Comparison of ENCODE assay signal across 8 cellular contexts in the genomic region with DNA sequence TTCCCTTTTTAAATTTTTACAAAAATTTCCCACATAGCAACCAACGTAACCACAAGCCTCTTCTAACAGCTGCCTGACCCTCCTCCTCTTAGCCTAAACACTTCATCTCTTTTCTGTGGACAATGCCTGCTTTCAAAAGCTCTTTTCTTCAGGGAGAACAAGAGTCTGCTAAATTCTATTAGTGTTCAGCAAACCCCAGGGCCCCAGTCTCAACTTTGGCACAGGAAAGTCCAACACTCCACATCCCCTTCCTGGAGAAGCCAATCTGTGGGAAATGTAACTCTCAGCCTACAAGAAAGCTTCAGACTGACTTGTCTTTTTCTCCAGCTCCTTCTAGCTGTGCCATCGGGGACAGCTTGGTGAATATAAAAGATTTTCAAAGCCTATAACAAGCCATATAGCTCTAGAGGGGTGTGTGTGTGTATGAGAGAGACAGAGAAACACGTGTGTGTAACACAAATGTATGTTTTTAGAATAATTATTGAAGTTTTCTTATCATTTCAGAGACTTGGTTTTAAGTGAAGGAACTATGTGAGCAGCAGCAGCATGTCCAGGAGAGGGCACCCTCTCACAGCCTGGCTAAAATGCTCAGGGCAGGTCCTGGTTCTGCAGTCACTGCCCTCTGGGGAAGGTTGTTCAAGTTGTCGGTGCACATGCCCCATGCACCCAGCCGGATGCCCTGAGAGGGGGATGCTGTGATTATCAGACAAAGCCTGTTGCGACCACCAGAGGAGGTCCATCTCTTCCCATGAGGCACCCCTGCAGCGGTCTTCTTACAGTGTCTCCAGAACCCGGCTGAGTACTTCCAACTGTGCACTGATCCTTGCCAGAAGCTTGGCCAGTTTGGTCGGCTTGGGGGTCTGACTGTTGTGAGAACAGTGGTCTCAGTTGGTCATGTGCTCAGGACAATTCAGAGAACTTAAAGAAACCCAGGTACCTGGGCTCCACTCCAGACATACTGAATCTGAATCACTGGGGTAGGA. TPM values are rescaled to one million over a fixed set of nuclear protein-coding genes. Genes with fewer than 3 reads are reported as not detected.
DNase-seq lines count a peak whose midpoint lies in the region; ATAC-seq and TF ChIP-seq lines count a peak whose summit lies in the region.

No MANE protein-coding gene starts in this region.

- peak; percentile 87 for TF ChIP-seq CTCF in chondrocyte (IDR thresholded peaks at IDR 0.05)

- no peaks in the 10 kb centered on the region for H3K36me3 ChIP-seq in CD4-positive, alpha-beta memory T cell (ENCODE audit: insufficient read depth, low read length)

- H3K27ac Mint-ChIP-seq in CD4-positive, alpha-beta memory T cell: no peak overlapping the region
- no peak overlapping the region for H3K27ac Mint-ChIP-seq in T-helper 2 cell treated with Interferon-gamma antibody and Interleukin-4, amounts not matched to agents 5 μg/mL and 100 μg/mL, for 36 hours
- no peak overlapping the region for H3K27ac Mint-ChIP-seq in chondrocyte (ENCODE audit: unreplicated experiment)
- no peak overlapping the region for H3K27ac Mint-ChIP-seq in stimulated activated effector memory CD8-positive, alpha-beta T cell treated with anti-CD3 and anti-CD28 coated beads, Interleukin-12 subunit alpha, Interleukin-12 subunit beta, amount 100 ng/mL, for 72 hours

- no peaks in the 10 kb centered on the region for H3K4me1 ChIP-seq in CD4-positive, alpha-beta memory T cell (ENCODE audit: insufficient read depth, low read length)

- H3K4me1 Mint-ChIP-seq in CD4-positive, alpha-beta memory T cell: peaks cover 0 to 4% (median 1%) of the 10 kb centered on the region in 4 donors
- peaks cover 2% of the 10 kb centered on the region for H3K4me1 Mint-ChIP-seq in T-helper 2 cell treated with Interferon-gamma antibody and Interleukin-4, amounts not matched to agents 5 μg/mL and 100 μg/mL, for 36 hours (ENCODE audit: low read depth)
- peaks cover 2% of the 10 kb centered on the region for H3K4me1 Mint-ChIP-seq in chondrocyte (ENCODE audit: low read depth)
- no peaks in the 10 kb centered on the region for H3K4me1 Mint-ChIP-seq in stimulated activated effector memory CD8-positive, alpha-beta T cell treated with anti-CD3 and anti-CD28 coated beads, Interleukin-12 subunit alpha, Interleukin-12 subunit beta, amount 100 ng/mL, for 72 hours

- peak; percentile 89 for TF ChIP-seq RAD21 in Ishikawa (IDR thresholded peaks at IDR 0.05; ENCODE audit: low read depth)

- H3K27ac ChIP-seq in CD4-positive, alpha-beta memory T cell (ENCODE audit: low read depth, low read length): no peak overlapping the region

- DNase-seq in CD4-positive, alpha-beta memory T cell: peak in 4 of 5 donors; percentile 38 to 47 (median 42)
- peak; percentile 30 for DNase-seq in T-helper 2 cell treated with Interferon-gamma antibody and Interleukin-4, amounts not matched to agents 5 μg/mL and 100 μg/mL, for 36 hours (ENCODE audit: low spot score)
- no peak for DNase-seq in chondrocyte (ENCODE audit: low spot score)
- peak; percentile 77 for DNase-seq in left kidney (ENCODE audit: low read depth, low spot score)
- peak in 1 of 2 donors; percentile 60 for DNase-seq in stimulated activated effector memory CD8-positive, alpha-beta T cell treated with anti-CD3 and anti-CD28 coated beads, Interleukin-12 subunit alpha, Interleukin-12 subunit beta, amount 100 ng/mL, for 72 hours (ENCODE audit: low spot score in 2 of 2)

- no peaks in the 10 kb centered on the region for H3K9me3 Mint-ChIP-seq in CD4-positive, alpha-beta memory T cell
- no peaks in the 10 kb centered on the region for H3K9me3 Mint-ChIP-seq in T-helper 2 cell treated with Interferon-gamma antibody and Interleukin-4, amounts not matched to agents 5 μg/mL and 100 μg/mL, for 36 hours
- H3K9me3 Mint-ChIP-seq in chondrocyte (ENCODE audit: low read depth): no peaks in the 10 kb centered on the region
- H3K9me3 Mint-ChIP-seq in stimulated activated effector memory CD8-positive, alpha-beta T cell treated with anti-CD3 and anti-CD28 coated beads, Interleukin-12 subunit alpha, Interleukin-12 subunit beta, amount 100 ng/mL, for 72 hours: no peaks in the 10 kb centered on the region

- no peak overlapping the region for H3K4me3 Mint-ChIP-seq in CD4-positive, alpha-beta memory T cell
- H3K4me3 Mint-ChIP-seq in T-helper 2 cell treated with Interferon-gamma antibody and Interleukin-4, amounts not matched to agents 5 μg/mL and 100 μg/mL, for 36 hours: no peak overlapping the region
- no peak overlapping the region for H3K4me3 Mint-ChIP-seq in chondrocyte (ENCODE audit: unreplicated experiment)
- no peak overlapping the region for H3K4me3 Mint-ChIP-seq in stimulated activated effector memory CD8-positive, alpha-beta T cell treated with anti-CD3 and anti-CD28 coated beads, Interleukin-12 subunit alpha, Interleukin-12 subunit beta, amount 100 ng/mL, for 72 hours

- H3K4me3 ChIP-seq in CD4-positive, alpha-beta memory T cell (ENCODE audit: low read length in 2 of 2): no peak overlapping the region

- intact Hi-C loops in CD4-positive, alpha-beta memory T cell (cut with micrococcal nuclease): loop anchor here (1.0 to 5.0 kb wide), 2 partner anchors 116 to 231 kb away; partner anchors contain the start of genes ALG11 and ATP7B

- no peaks in the 10 kb centered on the region for H3K27me3 ChIP-seq in CD4-positive, alpha-beta memory T cell (ENCODE audit: insufficient read depth, low read length)

- CTCF ChIA-PET in CD4-positive, alpha-beta memory T cell (lab: Charles Lee; ENCODE audit: partially characterized antibody): interaction anchor here (0.8 to 5.7 kb wide), 10 partner anchors 11 to 260 kb away, joined by 3 to 59 read pairs (median 3); partner anchors contain the start of genes ALG11 and NEK5

- TF ChIP-seq EP300 in Ishikawa (IDR thresholded peaks at IDR 0.05; ENCODE audit: borderline replicate concordance): no peak

- POLR2A ChIA-PET in CD4-positive, alpha-beta memory T cell (lab: Charles Lee; ENCODE audit: partially characterized antibody): interaction anchor here (0.6 kb wide), 1 partner anchor 120 kb away, joined by 3 read pairs; no protein-coding TSS in a partner anchor

- peaks cover 1 to 17% of the 10 kb centered on the region in 2 donors for H3K27me3 Mint-ChIP-seq in CD4-positive, alpha-beta memory T cell
- H3K27me3 Mint-ChIP-seq in T-helper 2 cell treated with Interferon-gamma antibody and Interleukin-4, amounts not matched to agents 5 μg/mL and 100 μg/mL, for 36 hours (ENCODE audit: low read depth): peaks cover 13% of the 10 kb centered on the region
- no peaks in the 10 kb centered on the region for H3K27me3 Mint-ChIP-seq in chondrocyte (ENCODE audit: low read depth)

- ATAC-seq in GM18909 (IDR thresholded peaks at IDR 0.05; ENCODE audit: poor library complexity, unreplicated experiment): peak; percentile 83
- ATAC-seq in stimulated activated effector memory CD8-positive, alpha-beta T cell treated with anti-CD3 and anti-CD28 coated beads, Interleukin-12 subunit alpha, Interleukin-12 subunit beta, amount 100 ng/mL, for 72 hours: peak; percentile 71
- no peak for ATAC-seq in HG02840 (IDR thresholded peaks at IDR 0.05; ENCODE audit: low FRiP score, unreplicated experiment)

- no peaks in the 10 kb centered on the region for H3K36me3 Mint-ChIP-seq in CD4-positive, alpha-beta memory T cell
- H3K36me3 Mint-ChIP-seq in T-helper 2 cell treated with Interferon-gamma antibody and Interleukin-4, amounts not matched to agents 5 μg/mL and 100 μg/mL, for 36 hours (ENCODE audit: low read depth): no peaks in the 10 kb centered on the region
- H3K36me3 Mint-ChIP-seq in chondrocyte (ENCODE audit: low read depth): peaks cover 2% of the 10 kb centered on the region
- H3K36me3 Mint-ChIP-seq in stimulated activated effector memory CD8-positive, alpha-beta T cell treated with anti-CD3 and anti-CD28 coated beads, Interleukin-12 subunit alpha, Interleukin-12 subunit beta, amount 100 ng/mL, for 72 hours: no peaks in the 10 kb centered on the region

- no peaks in the 10 kb centered on the region for H3K9me3 ChIP-seq in CD4-positive, alpha-beta memory T cell (ENCODE audit: control insufficient read depth in 1 of 2, low read length in 2 of 2)

TF ChIP-seq in Ishikawa, 13 proteins besides CTCF, POLR2A, EP300 and RAD21 (continues in another document):
- TF ChIP-seq TCF12 (IDR thresholded peaks at IDR 0.05; ENCODE audit: low read depth): no peak
- no peak for TF ChIP-seq CEBPB (IDR thresholded peaks at IDR 0.05)
- no peak for TF ChIP-seq TEAD4 (IDR thresholded peaks at IDR 0.05)
- no peak for TF ChIP-seq FOXM1 (IDR thresholded peaks at IDR 0.05; ENCODE audit: borderline replicate concordance, low read depth)
- TF ChIP-seq YY1 (IDR thresholded peaks at IDR 0.05; ENCODE audit: low read depth): no peak
- TF ChIP-seq CREB1 (IDR thresholded peaks at IDR 0.05; ENCODE audit: low read depth): no peak
- no peak for TF ChIP-seq NFIC (IDR thresholded peaks at IDR 0.05)
- TF ChIP-seq USF1 (IDR thresholded peaks at IDR 0.05): no peak

RNA-seq across cellular contexts. Expression of gene CCDC70, which starts 34.4 kb away (rescaled TPM):
- not detected for total RNA-seq in CD4-positive, alpha-beta memory T cell
- not detected for polyA plus RNA-seq in CD4-positive, alpha-beta memory T cell
- not detected in 3 replicates for total RNA-seq in chondrocyte

RNA-seq across cellular contexts. Expression of gene TMEM272, which starts 51.2 kb away (rescaled TPM):
- total RNA-seq in CD4-positive, alpha-beta memory T cell: 1 to 10 TPM; 7.9 to 9.0 TPM
- under 1 TPM in 1 of 2 donors, not detected in 1; 0.41 TPM for polyA plus RNA-seq in CD4-positive, alpha-beta memory T cell
- 0.10 to 0.12 TPM in 2 of 3 replicates, not detected in the other for total RNA-seq in chondrocyte
